In the genomic region with DNA sequence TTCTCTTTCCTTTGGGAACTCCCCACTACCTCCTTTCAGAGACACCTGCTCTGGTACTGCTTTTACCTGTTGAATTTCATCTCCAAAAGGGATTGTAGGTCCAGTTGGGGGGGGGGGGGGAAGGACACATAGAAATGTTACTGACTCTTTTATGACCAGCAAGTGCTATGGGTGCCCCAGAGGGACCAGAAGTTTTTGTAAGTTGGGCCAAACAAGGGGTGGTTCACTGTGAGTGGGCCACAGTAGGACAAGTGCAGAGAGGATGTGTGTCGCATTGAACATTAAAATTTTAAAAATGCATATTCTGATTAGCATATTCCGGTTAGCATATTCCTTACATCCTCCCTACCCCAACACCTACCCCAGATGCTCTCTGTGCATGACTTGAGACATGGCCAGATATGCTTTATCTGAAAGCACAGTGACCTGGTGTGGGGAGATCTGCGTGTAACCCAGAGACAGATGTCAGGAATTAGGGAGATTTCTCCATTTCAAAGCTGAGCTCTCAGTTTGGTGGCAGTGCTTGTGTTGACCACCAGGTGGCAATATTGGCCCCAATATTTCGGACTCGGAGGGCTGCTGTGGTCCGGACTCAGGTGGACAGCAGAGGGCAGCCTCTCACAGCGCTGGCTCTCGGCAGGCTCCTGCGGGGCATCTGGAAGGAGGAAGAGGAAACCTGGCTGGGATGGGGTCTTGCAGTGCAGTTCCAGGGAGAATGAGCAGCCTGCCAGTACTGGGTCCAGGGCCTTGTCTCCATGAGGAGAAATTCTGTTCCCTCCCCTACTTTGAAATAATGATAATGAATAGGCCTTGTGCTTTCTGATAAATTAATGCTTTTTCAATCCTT, we compare ENCODE assay signal across 1 cellular context.
TF ChIP-seq lines count a peak whose summit lies in the region.

No MANE protein-coding gene starts in this region.

TF ChIP-seq in endothelial cell of umbilical vein, 7 proteins besides CTCF, POLR2A, EP300 and RAD21:
- TF ChIP-seq POLR2AphosphoS5 (IDR thresholded peaks at IDR 0.05; ENCODE audit: insufficient read depth, low read depth, low read length) (no peak), MYC (IDR thresholded peaks at IDR 0.05; ENCODE audit: low read depth, low read length) (no peak), FOS (IDR thresholded peaks at IDR 0.05; ENCODE audit: borderline replicate concordance, insufficient read depth, low read length) (no peak), EZH2 (IDR thresholded peaks at IDR 0.05; ENCODE audit: borderline replicate concordance, low read depth, low read length, severe bottlenecking) (no peak), GATA2 (IDR thresholded peaks at IDR 0.05; ENCODE audit: insufficient read depth, insufficient read length, low read depth, low read length) (no peak), JUN (IDR thresholded peaks at IDR 0.05; ENCODE audit: borderline replicate concordance, insufficient read depth, insufficient read length, low read depth) (no peak)
- TF ChIP-seq, protein P1, sequence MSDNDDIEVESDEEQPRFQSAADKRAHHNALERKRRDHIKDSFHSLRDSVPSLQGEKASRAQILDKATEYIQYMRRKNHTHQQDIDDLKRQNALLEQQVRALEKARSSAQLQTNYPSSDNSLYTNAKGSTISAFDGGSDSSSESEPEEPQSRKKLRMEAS (IDR thresholded peaks at IDR 0.05; ENCODE audit: insufficient read depth, insufficient read length): no peak
